Comparison of ENCODE assay signal across 17 cellular contexts in the genomic region with DNA sequence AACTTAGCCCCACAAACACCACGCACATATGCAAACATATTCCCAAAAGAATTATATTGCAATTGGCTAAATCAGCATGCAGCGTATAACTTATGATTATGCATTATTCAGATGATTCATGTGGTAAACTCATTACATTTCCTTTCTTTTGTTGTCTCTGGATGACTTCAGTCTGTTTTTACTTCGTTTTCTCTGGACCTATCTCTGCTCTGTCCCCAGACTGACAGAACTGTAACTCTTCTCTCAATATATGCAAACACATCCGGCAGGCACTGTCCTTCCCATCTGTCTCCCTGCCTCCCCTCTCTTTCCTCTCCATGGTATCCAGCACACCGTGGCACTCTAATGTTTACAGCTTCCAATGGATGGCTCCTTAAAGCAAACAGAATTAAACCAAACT. TPM values are rescaled to one million over a fixed set of nuclear protein-coding genes. Genes with fewer than 3 reads are reported as not detected.
DNase-seq lines count a peak whose midpoint lies in the region; ATAC-seq, FAIRE-seq and TF ChIP-seq lines count a peak whose summit lies in the region.
"Had no signal": no experiment of that assay in that cellular context is flagged by ENCODE, and none has a peak within 500 bp of the region (broad histone marks: within the 10 kb centered on the region; RNA-seq: fewer than 3 reads in every experiment).

No MANE protein-coding gene starts in this region.

- WGBS in neuronal stem cell (ENCODE audit: extremely low coverage in 2 of 2, insufficient read length in 2 of 2, insufficient replicate concordance in 1 of 2), 2 donors, result no CpG with 5 or more reads among the region's 5 CpGs

- no peak for DNase-seq in activated CD4-positive, alpha-beta T cell treated with anti-CD3 and anti-CD28 coated beads, Interleukin-2, amount 10 ng/mL, durations not matched to agents 24 days and 14 days
- DNase-seq in activated CD4-positive, alpha-beta T cell treated with anti-CD3 and anti-CD28 coated beads for 1 hour, result no peak
- DNase-seq in astrocyte (ENCODE audit: low read depth) (no peak), neuronal stem cell (ENCODE audit: low spot score) (no peak), HPDE6-E6E7 (ENCODE audit: extremely low spot score) (no peak), NCI-H1092 treated with DMSO at 0.1 percent for 48 hours (lab: John Stamatoyannopoulos, UW) (no peak)
- DNase-seq: EL; esophagus squamous epithelium; NCI-H1048; NCI-H524 treated with DMSO at 0.1 percent for 48 hours; stimulated activated CD4-positive, alpha-beta T cell treated with anti-CD3 and anti-CD28 coated beads, Interleukin-2, amount 100 ng/mL, for 24 hours; stimulated activated naive B cell treated with anti-CD40 and anti-IgM and Interleukin-4, amounts not matched to agents 10 μg/mL and 1 μg/mL and 100 μg/mL, for 72 hours had no signal

- H3K27ac Mint-ChIP-seq in activated CD4-positive, alpha-beta T cell treated with anti-CD3 and anti-CD28 coated beads, Interleukin-2, amount 10 ng/mL, durations not matched to agents 24 days and 14 days, result peak overlapping the region; percentile 42
- no peak overlapping the region for H3K27ac Mint-ChIP-seq in astrocyte (ENCODE audit: unreplicated experiment)
- H3K27ac Mint-ChIP-seq: mesothelial cell of epicardium; stimulated activated naive B cell treated with anti-CD40 and anti-IgM and Interleukin-4, amounts not matched to agents 10 μg/mL and 1 μg/mL and 100 μg/mL, for 72 hours had no signal

- no peak overlapping the region for H2BK120ac ChIP-seq in neuronal stem cell (ENCODE audit: low read depth, low read length)

- no peaks in the 10 kb centered on the region for H3K9me3 Mint-ChIP-seq in activated CD4-positive, alpha-beta T cell treated with anti-CD3 and anti-CD28 coated beads, Interleukin-2, amount 10 ng/mL, durations not matched to agents 24 days and 14 days
- H3K9me3 Mint-ChIP-seq in astrocyte (ENCODE audit: unreplicated experiment), result no peaks in the 10 kb centered on the region
- H3K9me3 Mint-ChIP-seq: mesothelial cell of epicardium had no signal

- H3K36me3 ChIP-seq in Loucy (ENCODE audit: insufficient read depth, low read length) (no peaks in the 10 kb centered on the region), astrocyte (ENCODE audit: insufficient read depth, low read length) (no peaks in the 10 kb centered on the region), neuronal stem cell (replicated peaks in 1 of 2; ENCODE audit: control insufficient read depth in 2 of 2, insufficient read depth in 2 of 2, low read length in 2 of 2) (no peaks in the 10 kb centered on the region)
- H3K36me3 ChIP-seq: esophagus squamous epithelium had no signal

- H3K14ac ChIP-seq in neuronal stem cell (ENCODE audit: low read length), result no peak overlapping the region

- H3K27me3 Mint-ChIP-seq in activated CD4-positive, alpha-beta T cell treated with anti-CD3 and anti-CD28 coated beads, Interleukin-2, amount 10 ng/mL, durations not matched to agents 24 days and 14 days, result no peaks in the 10 kb centered on the region
- no peaks in the 10 kb centered on the region for H3K27me3 Mint-ChIP-seq in astrocyte (ENCODE audit: low read depth, unreplicated experiment)
- H3K27me3 Mint-ChIP-seq: stimulated activated naive B cell treated with anti-CD40 and anti-IgM and Interleukin-4, amounts not matched to agents 10 μg/mL and 1 μg/mL and 100 μg/mL, for 72 hours had no signal

- peaks cover 24% of the 10 kb centered on the region for H3K4me1 Mint-ChIP-seq in activated CD4-positive, alpha-beta T cell treated with anti-CD3 and anti-CD28 coated beads, Interleukin-2, amount 10 ng/mL, durations not matched to agents 24 days and 14 days
- H3K4me1 Mint-ChIP-seq in astrocyte (ENCODE audit: low read depth, unreplicated experiment), result peaks cover 3% of the 10 kb centered on the region
- H3K4me1 Mint-ChIP-seq: mesothelial cell of epicardium had no signal

- no peak overlapping the region for H4K91ac ChIP-seq in neuronal stem cell (ENCODE audit: low read depth, low read length, poor library complexity)

- H2BK15ac ChIP-seq in neuronal stem cell (ENCODE audit: low read length), result no peak overlapping the region

- no peak overlapping the region for H3K23ac ChIP-seq in neuronal stem cell (ENCODE audit: low read depth, low read length, poor library complexity)

- peak; percentile 37 for FAIRE-seq in astrocyte (lab: Jason Lieb, UNC)
- FAIRE-seq: GM18507 had no signal

- H3K4me2 ChIP-seq in Loucy (ENCODE audit: low read depth, low read length, poor library complexity, severe bottlenecking) (peak overlapping the region; percentile 71), astrocyte (ENCODE audit: low read length) (peak overlapping the region; percentile 34), neuronal stem cell (ENCODE audit: insufficient read depth, low read length, poor library complexity, severe bottlenecking) (no peak overlapping the region)

- TF ChIP-seq CTCF in Loucy (conservative IDR thresholded peaks at IDR 0.05; ENCODE audit: low read length) (no peak), astrocyte (IDR thresholded peaks at IDR 0.05; ENCODE audit: insufficient read depth, low read depth, low read length) (no peak)

- H3K4me3 ChIP-seq in Loucy (ENCODE audit: low read length, poor library complexity, severe bottlenecking) (no peak overlapping the region), astrocyte (ENCODE audit: insufficient read depth, low read depth, low read length) (no peak overlapping the region), neuronal stem cell (ENCODE audit: low read length in 2 of 2) (no peak overlapping the region)
- H3K4me3 ChIP-seq: esophagus squamous epithelium had no signal

- H3K9me3 ChIP-seq in Loucy (ENCODE audit: insufficient read depth, low read depth, low read length) (no peaks in the 10 kb centered on the region), astrocyte (ENCODE audit: insufficient read depth, low read depth, low read length) (no peaks in the 10 kb centered on the region), neuronal stem cell (replicated peaks in 1 of 2; ENCODE audit: control insufficient read depth in 2 of 2, insufficient read depth in 1 of 2, low read depth in 1 of 2, low read length in 2 of 2) (no peaks in the 10 kb centered on the region)
- H3K9me3 ChIP-seq: esophagus squamous epithelium had no signal

- H4K20me1 ChIP-seq in Loucy (ENCODE audit: insufficient read depth, low read length, poor library complexity, severe bottlenecking) (no peaks in the 10 kb centered on the region), astrocyte (ENCODE audit: insufficient read depth, low read length) (no peaks in the 10 kb centered on the region)

- H2AFZ ChIP-seq in Loucy (ENCODE audit: low read length) (0 out of 2 replicates have a peak overlapping the region, but pooled peaks have one; percentile 24), astrocyte (ENCODE audit: low read depth, low read length) (peak overlapping the region; percentile 42), neuronal stem cell (ENCODE audit: low read length) (no peak overlapping the region)

- H3K9ac ChIP-seq in Loucy (ENCODE audit: low read depth, low read length, poor library complexity, severe bottlenecking) (peak overlapping the region; percentile 25), astrocyte (ENCODE audit: low read length) (peak overlapping the region; percentile 20), neuronal stem cell (ENCODE audit: low read depth, low read length, poor library complexity) (peak overlapping the region; percentile 21)

- no peak overlapping the region for H3K18ac ChIP-seq in neuronal stem cell (ENCODE audit: low read length)

- H2BK5ac ChIP-seq in neuronal stem cell (ENCODE audit: low read length), result no peak overlapping the region

- peaks cover 4% of the 10 kb centered on the region for H3K36me3 Mint-ChIP-seq in activated CD4-positive, alpha-beta T cell treated with anti-CD3 and anti-CD28 coated beads, Interleukin-2, amount 10 ng/mL, durations not matched to agents 24 days and 14 days (ENCODE audit: low read depth)
- peaks cover 2% of the 10 kb centered on the region for H3K36me3 Mint-ChIP-seq in astrocyte (ENCODE audit: low read depth, unreplicated experiment)

- no peak overlapping the region for H2BK12ac ChIP-seq in neuronal stem cell (ENCODE audit: low read length)

- H3K9me2 ChIP-seq in Loucy (replicated peaks; ENCODE audit: low read depth, low read length), result no peaks in the 10 kb centered on the region

- H3K27me3 ChIP-seq in Loucy (ENCODE audit: insufficient read depth, low read length, poor library complexity, severe bottlenecking) (no peaks in the 10 kb centered on the region), astrocyte (ENCODE audit: insufficient read depth, low read length) (no peaks in the 10 kb centered on the region), neuronal stem cell (ENCODE audit: control insufficient read depth in 3 of 3, insufficient read depth in 3 of 3, low read depth in 1 of 3, low read length in 3 of 3) (no peaks in the 10 kb centered on the region)
- H3K27me3 ChIP-seq: esophagus squamous epithelium had no signal

- intact Hi-C loops in activated CD4-positive, alpha-beta T cell treated with anti-CD3 and anti-CD28 coated beads, Interleukin-2, amount 10 ng/mL, durations not matched to agents 24 days and 14 days (cut with micrococcal nuclease), result no loop called here

- H3K79me2 ChIP-seq in Loucy (ENCODE audit: insufficient read depth, low read length), result peaks cover 15% of the 10 kb centered on the region
- no peaks in the 10 kb centered on the region for H3K79me2 ChIP-seq in astrocyte (ENCODE audit: insufficient read depth, low read length)

- peaks cover 24% of the 10 kb centered on the region for H3F3A ChIP-seq in Loucy (ENCODE audit: low read depth)

- ATAC-seq in HG02763 (IDR thresholded peaks at IDR 0.05; ENCODE audit: unreplicated experiment), result no peak
- ATAC-seq: HCT116; stimulated activated naive B cell treated with anti-CD40 and anti-IgM and Interleukin-4, amounts not matched to agents 10 μg/mL and 1 μg/mL and 100 μg/mL, for 72 hours had no signal

- H3K4me1 ChIP-seq in Loucy (ENCODE audit: insufficient read depth, low read length, poor library complexity, severe bottlenecking) (peaks cover 37% of the 10 kb centered on the region), astrocyte (ENCODE audit: insufficient read depth, low read length) (peaks cover 4% of the 10 kb centered on the region), neuronal stem cell (ENCODE audit: control insufficient read depth in 2 of 2, insufficient read depth in 1 of 2, low read depth in 1 of 2, low read length in 2 of 2) (no peaks in the 10 kb centered on the region)

- no peaks in the 10 kb centered on the region for H3K79me1 ChIP-seq in neuronal stem cell (ENCODE audit: low read depth, low read length)

- no peak overlapping the region for H3K4ac ChIP-seq in neuronal stem cell (ENCODE audit: low read length)

- H2AK5ac ChIP-seq in neuronal stem cell (ENCODE audit: low read depth, low read length), result no peak overlapping the region

- H3K4me3 Mint-ChIP-seq in activated CD4-positive, alpha-beta T cell treated with anti-CD3 and anti-CD28 coated beads, Interleukin-2, amount 10 ng/mL, durations not matched to agents 24 days and 14 days, result no peak overlapping the region
- no peak overlapping the region for H3K4me3 Mint-ChIP-seq in astrocyte (ENCODE audit: unreplicated experiment)
- H3K4me3 Mint-ChIP-seq: mesothelial cell of epicardium; stimulated activated naive B cell treated with anti-CD40 and anti-IgM and Interleukin-4, amounts not matched to agents 10 μg/mL and 1 μg/mL and 100 μg/mL, for 72 hours had no signal

- peak overlapping the region; percentile 31 for H3K27ac ChIP-seq in astrocyte (ENCODE audit: low read depth, low read length)
- H3K27ac ChIP-seq in neuronal stem cell (replicated peaks; ENCODE audit: low read length), result no peak overlapping the region
- H3K27ac ChIP-seq: esophagus squamous epithelium had no signal

- no peak overlapping the region for H4K8ac ChIP-seq in neuronal stem cell (ENCODE audit: low read depth, low read length)

RNA-seq across cellular contexts. Expression of a gene that starts 6.1 kb away (rescaled TPM):
- 110 and 112 TPM in 2 replicates for total RNA-seq in activated CD4-positive, alpha-beta T cell treated with anti-CD3 and anti-CD28 coated beads, Interleukin-2, amount 10 ng/mL, durations not matched to agents 24 days and 14 days
- 61.0 and 62.5 TPM in 2 replicates for total RNA-seq in astrocyte
- 47.6 TPM for polyA plus RNA-seq in neuronal stem cell (2013, experiment 1 of 2)
- 47.3 TPM for polyA plus RNA-seq in neuronal stem cell (2013, experiment 2 of 2)

RNA-seq across cellular contexts. Expression of a gene that starts 29.3 kb away (rescaled TPM):
- total RNA-seq in activated CD4-positive, alpha-beta T cell treated with anti-CD3 and anti-CD28 coated beads, Interleukin-2, amount 10 ng/mL, durations not matched to agents 24 days and 14 days, result 73.8 and 75.9 TPM in 2 replicates
- total RNA-seq in astrocyte, result 27.6 and 30.1 TPM in 2 replicates
- 49.2 TPM for polyA plus RNA-seq in neuronal stem cell (2013, experiment 1 of 2)
- 49.9 TPM for polyA plus RNA-seq in neuronal stem cell (2013, experiment 2 of 2)

RNA-seq across cellular contexts. Expression of a gene that starts 50.2 kb away (rescaled TPM):
- 41.4 and 49.1 TPM in 2 replicates for total RNA-seq in activated CD4-positive, alpha-beta T cell treated with anti-CD3 and anti-CD28 coated beads, Interleukin-2, amount 10 ng/mL, durations not matched to agents 24 days and 14 days
- total RNA-seq in astrocyte, result 54.8 and 58.6 TPM in 2 replicates
- polyA plus RNA-seq in neuronal stem cell (2013, experiment 1 of 2), result 26.1 TPM
- 23.8 TPM for polyA plus RNA-seq in neuronal stem cell (2013, experiment 2 of 2)
